In the genomic region with DNA sequence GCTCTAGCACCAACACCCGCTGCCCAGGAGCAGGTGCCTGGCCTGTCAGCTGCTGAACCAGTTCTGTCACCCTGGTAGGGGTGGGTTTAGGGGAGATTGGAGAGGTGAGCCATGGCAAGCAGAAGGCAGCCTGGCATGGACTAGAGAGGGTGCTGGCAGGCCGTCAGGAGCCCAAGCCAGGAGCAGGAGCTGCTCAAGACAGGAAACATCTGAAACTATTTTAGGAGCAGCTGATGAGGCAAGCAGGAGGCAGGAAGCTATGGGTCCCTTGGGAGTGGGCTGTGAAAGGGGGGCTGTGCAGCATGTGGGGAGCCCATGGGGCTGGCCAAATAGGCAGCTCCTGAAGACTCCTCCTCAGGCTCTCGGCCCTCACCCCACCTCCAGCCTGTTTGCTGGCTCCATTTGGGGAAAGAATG, we compare ENCODE assay signal across 1 cellular context.
TF ChIP-seq lines count a peak whose summit lies in the region.

No MANE protein-coding gene starts in this region.

TF ChIP-seq in IMR-90, 13 proteins besides CTCF, POLR2A, EP300 and RAD21:
- TF ChIP-seq, protein P1, sequence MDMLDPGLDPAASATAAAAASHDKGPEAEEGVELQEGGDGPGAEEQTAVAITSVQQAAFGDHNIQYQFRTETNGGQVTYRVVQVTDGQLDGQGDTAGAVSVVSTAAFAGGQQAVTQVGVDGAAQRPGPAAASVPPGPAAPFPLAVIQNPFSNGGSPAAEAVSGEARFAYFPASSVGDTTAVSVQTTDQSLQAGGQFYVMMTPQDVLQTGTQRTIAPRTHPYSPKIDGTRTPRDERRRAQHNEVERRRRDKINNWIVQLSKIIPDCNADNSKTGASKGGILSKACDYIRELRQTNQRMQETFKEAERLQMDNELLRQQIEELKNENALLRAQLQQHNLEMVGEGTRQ (IDR thresholded peaks at IDR 0.05; ENCODE audit: low read depth, low read length), result no peak
- no peak for TF ChIP-seq MXI1 (IDR thresholded peaks at IDR 0.05; ENCODE audit: borderline replicate concordance, low read depth, low read length)
- TF ChIP-seq MAFK (IDR thresholded peaks at IDR 0.05; ENCODE audit: low read depth, low read length), result no peak
- TF ChIP-seq RFX5 (IDR thresholded peaks at IDR 0.05; ENCODE audit: low read depth, low read length), result no peak
- no peak for TF ChIP-seq SMC3 (IDR thresholded peaks at IDR 0.05; ENCODE audit: low read depth, low read length)
- no peak for TF ChIP-seq BHLHE40 (IDR thresholded peaks at IDR 0.05; ENCODE audit: low read depth, low read length)
- TF ChIP-seq NFE2L2 (IDR thresholded peaks at IDR 0.05; ENCODE audit: low read depth, low read length), result no peak
- TF ChIP-seq FOS (IDR thresholded peaks at IDR 0.05; ENCODE audit: low read depth, low read length), result no peak
- no peak for TF ChIP-seq CEBPB (IDR thresholded peaks at IDR 0.05; ENCODE audit: low read depth, low read length)
